ENCODE assay signal across 1 cellular context in genomic region chr20:31514154-31515071, GRCh38.
TF ChIP-seq lines count a peak whose summit lies in the region.

Gene HM13 (plus strand): TSS chr20:31514442. CDS start chr20:31514552, 110 bp downstream.

TF ChIP-seq in HepG2, 621 proteins besides CTCF, POLR2A, EP300 and RAD21 (continued from another document and continues in another):
- TF ChIP-seq NFAT5 (CRISPR knock-in tag; IDR thresholded peaks at IDR 0.05) (peak; percentile 87; the same call in 1 of the 2 replicates), MNT (IDR thresholded peaks at IDR 0.05) (peak; percentile 92), ARNT2 (CRISPR knock-in tag; IDR thresholded peaks at IDR 0.05; ENCODE audit: low read depth) (peak; percentile 96), GTF3A (CRISPR knock-in tag; conservative IDR thresholded peaks at IDR 0.05) (no peak; the same call in none of the 2 replicates), PHF20 (CRISPR knock-in tag; IDR thresholded peaks at IDR 0.05) (peak; percentile 89), ZNF687 (CRISPR knock-in tag; IDR thresholded peaks at IDR 0.05) (peak; percentile 99), ZKSCAN5 (CRISPR knock-in tag; IDR thresholded peaks at IDR 0.05) (no peak), SOX13 (IDR thresholded peaks at IDR 0.05) (no peak; the same call in 1 of the 2 replicates), SOX13 (CRISPR knock-in tag; conservative IDR thresholded peaks at IDR 0.05 in 1 of 2, IDR thresholded peaks at IDR 0.05 in 1 of 2) (peak in 1 of 2 experiments; percentile 61; a peak in 2 of 4 replicates), IKZF5 (CRISPR knock-in tag; IDR thresholded peaks at IDR 0.05) (peak; percentile 81), TBP (CRISPR knock-in tag; IDR thresholded peaks at IDR 0.05) (peak; percentile 91; the same call in 1 of the 2 replicates), TOE1 (CRISPR knock-in tag; IDR thresholded peaks at IDR 0.05) (0 out of 2 replicates have a peak, but pooled peaks have one; percentile 43), ZNF773 (CRISPR knock-in tag; IDR thresholded peaks at IDR 0.05; ENCODE audit: borderline replicate concordance) (peak; percentile 73; the same call in 1 of the 2 replicates), ZNF841 (CRISPR knock-in tag; IDR thresholded peaks at IDR 0.05; ENCODE audit: borderline replicate concordance) (no peak), PATZ1 (CRISPR knock-in tag; IDR thresholded peaks at IDR 0.05) (no peak; the same call in 1 of the 2 replicates), PREB (CRISPR knock-in tag; IDR thresholded peaks at IDR 0.05) (0 out of 2 replicates have a peak, but pooled peaks have one; percentile 34), ZNF281 (CRISPR knock-in tag; IDR thresholded peaks at IDR 0.05; ENCODE audit: borderline replicate concordance) (no peak; the same call in 1 of the 2 replicates), MTA3 (CRISPR knock-in tag; IDR thresholded peaks at IDR 0.05) (no peak), ZNF770 (CRISPR knock-in tag; IDR thresholded peaks at IDR 0.05) (peak; percentile 75), MED13 (CRISPR knock-in tag; IDR thresholded peaks at IDR 0.05) (peak; percentile 91), TEF (CRISPR knock-in tag; IDR thresholded peaks at IDR 0.05) (peak; percentile 76; the same call in 1 of the 2 replicates), KLF9 (CRISPR knock-in tag; IDR thresholded peaks at IDR 0.05; ENCODE audit: low read depth) (no peak), PCBP2 (optimal IDR thresholded peaks at IDR 0.05; ENCODE audit: low read depth, low read length, poor library complexity, severe bottlenecking) (no peak), SOX5 (CRISPR knock-in tag; IDR thresholded peaks at IDR 0.05; ENCODE audit: borderline replicate concordance) (peak; percentile 42; the same call in 1 of the 2 replicates), MAZ (IDR thresholded peaks at IDR 0.05; ENCODE audit: borderline replicate concordance, low read depth, low read length) (peak; percentile 85; the same call in 1 of the 2 replicates), MAZ (CRISPR knock-in tag; IDR thresholded peaks at IDR 0.05; ENCODE audit: low read depth) (peak; percentile 98), RAD51 (IDR thresholded peaks at IDR 0.05; ENCODE audit: borderline replicate concordance) (no peak), GLI4 (CRISPR knock-in tag; IDR thresholded peaks at IDR 0.05; ENCODE audit: borderline replicate concordance) (no peak; the same call in none of the 2 replicates), ZNF354B (CRISPR knock-in tag; IDR thresholded peaks at IDR 0.05) (no peak), GABPA (IDR thresholded peaks at IDR 0.05; ENCODE audit: low read depth, low read length) (peak; percentile 84), GABPA (CRISPR knock-in tag; IDR thresholded peaks at IDR 0.05; ENCODE audit: low read depth) (peak; percentile 89), HNRNPL (IDR thresholded peaks at IDR 0.05; ENCODE audit: low read depth, low read length) (peak; percentile 73), AGO2 (optimal IDR thresholded peaks at IDR 0.05; ENCODE audit: low read depth, low read length) (peak; percentile 90)
